22 cellular contexts compared by ENCODE assay signal in the genomic region with DNA sequence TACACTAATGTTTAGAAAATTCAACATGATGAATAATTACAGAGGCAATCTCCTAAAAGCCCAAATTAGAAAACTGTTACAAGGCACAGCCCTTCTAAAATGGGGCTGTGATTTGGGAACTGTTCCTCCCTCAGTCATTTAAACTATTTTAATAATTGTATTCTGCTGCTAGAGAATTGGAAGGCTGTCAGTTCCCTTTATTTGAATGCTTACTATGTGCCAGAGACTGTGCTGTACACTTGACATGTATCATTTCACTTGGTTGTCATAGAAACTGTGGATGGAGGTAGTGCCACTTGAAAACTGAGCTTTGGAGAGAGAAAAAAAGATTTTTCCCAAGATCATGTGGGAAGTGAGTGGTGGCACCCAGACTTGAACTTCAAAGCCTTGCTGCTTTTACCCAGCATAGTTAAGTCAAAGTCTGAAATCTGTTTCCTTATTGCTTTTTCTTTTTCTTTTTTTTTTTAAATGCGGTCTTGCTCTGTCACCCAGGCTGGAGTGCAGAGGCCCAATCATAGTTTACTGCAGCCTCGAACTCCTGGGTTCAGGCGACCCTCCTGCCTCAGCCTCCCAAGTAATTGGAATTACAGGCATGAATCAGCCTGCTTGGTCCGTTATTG. TPM values are rescaled to one million over a fixed set of nuclear protein-coding genes. Genes with fewer than 3 reads are reported as not detected.
DNase-seq lines count a peak whose midpoint lies in the region; ATAC-seq and TF ChIP-seq lines count a peak whose summit lies in the region.
"Had no signal": no experiment of that assay in that cellular context is flagged by ENCODE, and none has a peak within 500 bp of the region (broad histone marks: within the 10 kb centered on the region; RNA-seq: fewer than 3 reads in every experiment).

No MANE protein-coding gene starts in this region.

- peaks cover 14% of the 10 kb centered on the region; the same call in 1 of the 2 replicates for H3K79me2 ChIP-seq in MM.1S (ENCODE audit: low read length)

- H3K4me1 ChIP-seq in neutrophil (ENCODE audit: control insufficient read depth in 1 of 2, insufficient read depth in 1 of 2, low read depth in 1 of 2, low read length in 1 of 2) (peaks cover 28 to 37% of the 10 kb centered on the region in 2 experiments), MM.1S (ENCODE audit: low read length) (no peaks in the 10 kb centered on the region)
- H3K4me1 ChIP-seq: SJSA1 had no signal

- H3K27ac ChIP-seq in neutrophil = peak overlapping the region; percentile 2
- no peak overlapping the region for H3K27ac ChIP-seq in MM.1S (ENCODE audit: low read length)
- H3K27ac ChIP-seq: 22Rv1, KMS-11, SJSA1 had no signal

- DNase-seq in DMS53 (lab: John Stamatoyannopoulos, UW) (peak; percentile 5), DMS53 treated with DMSO at 0.1 percent for 48 hours (lab: John Stamatoyannopoulos, UW; ENCODE audit: unreplicated experiment) (no peak), MM.1S (no peak)
- no peak for DNase-seq in stimulated activated naive CD8-positive, alpha-beta T cell treated with anti-CD3 and anti-CD28 coated beads, Interleukin-15, Interleukin-2, amounts not matched to agents 100 U/mL and 50 U/mL, for 24 hours
- DNase-seq in activated T-cell treated with anti-CD3 and anti-CD28 coated beads, Interleukin-2, amount 50 U/mL, for 4 hours = no peak
- DNase-seq: BE2C; DMS153; IMR-90; NCI-H1092 treated with DMSO at 0.1 percent for 48 hours; NCI-H1436 treated with DMSO at 0.1 percent for 48 hours; NCI-H187 treated with DMSO at 0.1 percent for 48 hours; NCI-H446; NCI-H524 treated with DMSO at 0.1 percent for 48 hours; NCI-H82; NK-92 treated with Interleukin-12 subunit alpha and Interleukin-12 subunit beta, amount 100 ng/mL, for 24 hours; PC-3 had no signal

- no peak for TF ChIP-seq CTCF in neutrophil (IDR thresholded peaks at IDR 0.05)
- TF ChIP-seq CTCF in MM.1S (IDR thresholded peaks at IDR 0.05; ENCODE audit: low read length) = no peak

- H3K4me3 ChIP-seq in neutrophil (ENCODE audit: low read depth in 1 of 2, low read length in 1 of 2) = no peak overlapping the region
- no peak overlapping the region for H3K4me3 ChIP-seq in MM.1S (ENCODE audit: low read length)
- H3K4me3 ChIP-seq: SJSA1 had no signal

- H3K27me3 ChIP-seq in neutrophil = no peaks in the 10 kb centered on the region
- no peaks in the 10 kb centered on the region for H3K27me3 ChIP-seq in MM.1S (replicated peaks; ENCODE audit: insufficient read depth, low read length)
- H3K27me3 ChIP-seq: BE2C, SJSA1 had no signal

- H3K9me3 ChIP-seq in neutrophil = no peaks in the 10 kb centered on the region
- no peaks in the 10 kb centered on the region for H3K9me3 ChIP-seq in MM.1S (replicated peaks; ENCODE audit: insufficient read depth, low read length)
- H3K9me3 ChIP-seq: BE2C, SJSA1 had no signal

- no peak for ATAC-seq in stimulated activated naive CD8-positive, alpha-beta T cell treated with anti-CD3 and anti-CD28 coated beads, Interleukin-15, Interleukin-2, amounts not matched to agents 100 U/mL and 50 U/mL, for 24 hours
- ATAC-seq in GM19463 (IDR thresholded peaks at IDR 0.05; ENCODE audit: unreplicated experiment) = no peak
- no peak for ATAC-seq in activated T-cell treated with anti-CD3 and anti-CD28 coated beads, Interleukin-2, amount 50 U/mL, for 4 hours
- ATAC-seq: PC-3 had no signal

- H3K4me1 Mint-ChIP-seq in stimulated activated naive CD8-positive, alpha-beta T cell treated with anti-CD3 and anti-CD28 coated beads, Interleukin-15, Interleukin-2, amounts not matched to agents 100 ng/mL and 50 ng/mL, for 24 hours (ENCODE audit: low read depth) = peaks cover 34% of the 10 kb centered on the region
- peaks cover 30% of the 10 kb centered on the region for H3K4me1 Mint-ChIP-seq in activated T-cell treated with anti-CD3 and anti-CD28 coated beads, Interleukin-2, amount 50 U/mL, for 4 hours (ENCODE audit: low read depth)

- no peaks in the 10 kb centered on the region for H3K27me3 Mint-ChIP-seq in stimulated activated naive CD8-positive, alpha-beta T cell treated with anti-CD3 and anti-CD28 coated beads, Interleukin-15, Interleukin-2, amounts not matched to agents 100 ng/mL and 50 ng/mL, for 24 hours
- H3K27me3 Mint-ChIP-seq in activated T-cell treated with anti-CD3 and anti-CD28 coated beads, Interleukin-2, amount 50 U/mL, for 4 hours (ENCODE audit: low read depth) = no peaks in the 10 kb centered on the region

- H3K9me2 ChIP-seq in MM.1S (replicated peaks; ENCODE audit: insufficient read depth, low read length) = no peaks in the 10 kb centered on the region

- no peak overlapping the region for H3K4me2 ChIP-seq in MM.1S (ENCODE audit: low read depth, low read length)
- H3K4me2 ChIP-seq: KMS-11 had no signal

- H3K36me3 Mint-ChIP-seq in stimulated activated naive CD8-positive, alpha-beta T cell treated with anti-CD3 and anti-CD28 coated beads, Interleukin-15, Interleukin-2, amounts not matched to agents 100 ng/mL and 50 ng/mL, for 24 hours (ENCODE audit: low read depth) = peaks cover 11% of the 10 kb centered on the region
- peaks cover 6% of the 10 kb centered on the region for H3K36me3 Mint-ChIP-seq in activated T-cell treated with anti-CD3 and anti-CD28 coated beads, Interleukin-2, amount 50 U/mL, for 4 hours (ENCODE audit: insufficient read depth)

- H3K9ac ChIP-seq in MM.1S (ENCODE audit: low read length) = no peak overlapping the region
- H3K9ac ChIP-seq: KMS-11 had no signal

- H3K27ac Mint-ChIP-seq in stimulated activated naive CD8-positive, alpha-beta T cell treated with anti-CD3 and anti-CD28 coated beads, Interleukin-15, Interleukin-2, amounts not matched to agents 100 ng/mL and 50 ng/mL, for 24 hours = peak overlapping the region; percentile 19

- no peaks in the 10 kb centered on the region for H4K20me1 ChIP-seq in MM.1S (ENCODE audit: insufficient read depth, low read length)

- no peaks in the 10 kb centered on the region for H3K9me3 Mint-ChIP-seq in stimulated activated naive CD8-positive, alpha-beta T cell treated with anti-CD3 and anti-CD28 coated beads, Interleukin-15, Interleukin-2, amounts not matched to agents 100 ng/mL and 50 ng/mL, for 24 hours
- H3K9me3 Mint-ChIP-seq in activated T-cell treated with anti-CD3 and anti-CD28 coated beads, Interleukin-2, amount 50 U/mL, for 4 hours = no peaks in the 10 kb centered on the region

- H3K36me3 ChIP-seq in neutrophil (peaks cover 13% of the 10 kb centered on the region), MM.1S (replicated peaks; ENCODE audit: insufficient read depth, low read length) (no peaks in the 10 kb centered on the region)
- H3K36me3 ChIP-seq: BE2C, SJSA1 had no signal

- no peak overlapping the region for H3K4me3 Mint-ChIP-seq in stimulated activated naive CD8-positive, alpha-beta T cell treated with anti-CD3 and anti-CD28 coated beads, Interleukin-15, Interleukin-2, amounts not matched to agents 100 ng/mL and 50 ng/mL, for 24 hours
- H3K4me3 Mint-ChIP-seq in activated T-cell treated with anti-CD3 and anti-CD28 coated beads, Interleukin-2, amount 50 U/mL, for 4 hours = no peak overlapping the region

- H3F3A ChIP-seq in MM.1S (ENCODE audit: insufficient read depth, low read length) = no peaks in the 10 kb centered on the region

- H2AFZ ChIP-seq in MM.1S (ENCODE audit: low read length) = no peak overlapping the region

RNA-seq across cellular contexts. Expression of a gene that starts 23.6 kb away (rescaled TPM):
- 10 to 100 TPM; 13.4 to 16.0 (median 15.7) TPM for total RNA-seq in activated T-cell treated with anti-CD3 and anti-CD28 coated beads, Interleukin-2, amount 50 U/mL, for 4 hours

RNA-seq across cellular contexts. Expression of a gene that starts 26.8 kb away (rescaled TPM):
- total RNA-seq in activated T-cell treated with anti-CD3 and anti-CD28 coated beads, Interleukin-2, amount 50 U/mL, for 4 hours = 100 to 1,000 TPM; 136 to 157 (median 153) TPM
